In the genomic region with DNA sequence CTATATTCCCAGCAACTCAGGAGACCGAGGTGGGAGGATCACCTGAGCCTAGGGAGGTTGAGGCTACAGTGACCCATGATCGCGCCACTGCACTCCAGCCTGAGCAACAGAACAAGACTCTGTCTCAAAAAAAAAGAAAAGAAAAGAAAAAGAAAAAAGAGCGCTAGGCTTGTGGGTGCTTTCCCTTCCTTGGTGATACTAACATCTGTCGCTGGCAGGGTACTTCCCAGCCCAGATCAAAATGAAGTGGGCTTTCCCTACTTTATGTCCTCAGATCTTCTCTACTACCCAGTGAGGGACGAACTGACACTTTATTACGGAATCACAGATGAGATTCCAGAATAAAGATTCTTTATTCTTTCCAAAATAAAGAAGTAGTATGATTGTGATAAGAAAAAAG, we compare ENCODE assay signal across 19 cellular contexts.
"Had no signal": no experiment of that assay in that cellular context is flagged by ENCODE, and none has a peak within 500 bp of the region (broad histone marks: within the 10 kb centered on the region; RNA-seq: fewer than 3 reads in every experiment).

No MANE protein-coding gene starts in this region.

- H3K27me3 Mint-ChIP-seq: activated CD4-positive, alpha-beta T cell treated with anti-CD3 and anti-CD28 coated beads, Interleukin-2, amount 10 ng/mL, durations not matched to agents 7 days and 5 days had no signal

- H3K9me3 Mint-ChIP-seq: activated CD4-positive, alpha-beta T cell treated with anti-CD3 and anti-CD28 coated beads, Interleukin-2, amount 10 ng/mL, durations not matched to agents 7 days and 5 days; nephron progenitor cell had no signal

- ATAC-seq: left lung had no signal

- H3K36me3 ChIP-seq: cardiac muscle cell, left lung, spleen, tibial artery had no signal

- H3K27ac ChIP-seq: cardiac muscle cell, left lung, spleen, tibial artery had no signal

- H3K9me3 ChIP-seq: left lung, spleen, tibial artery had no signal

- FAIRE-seq: kidney had no signal

- H3K4me3 Mint-ChIP-seq: activated CD4-positive, alpha-beta T cell treated with anti-CD3 and anti-CD28 coated beads, Interleukin-2, amount 10 ng/mL, durations not matched to agents 7 days and 5 days; nephron progenitor cell had no signal

- H3K4me3 ChIP-seq: cardiac muscle cell, dorsolateral prefrontal cortex, left lung, spleen, tibial artery had no signal

- H3K27me3 ChIP-seq: cardiac muscle cell, dorsolateral prefrontal cortex, foreskin keratinocyte, left lung, spleen, tibial artery had no signal

- DNase-seq: activated CD4-positive, alpha-beta T cell treated with anti-CD3 and anti-CD28 coated beads, Interleukin-2, amount 10 ng/mL, durations not matched to agents 7 days and 5 days; activated CD8-positive, alpha-beta memory T cell treated with anti-CD3 and anti-CD28 coated beads for 24 hours; activated CD8-positive, alpha-beta memory T cell treated with anti-CD3 and anti-CD28 coated beads, Interleukin-2, amount 50 U/mL, for 48 hours; amniotic stem cell; dorsolateral prefrontal cortex; foreskin keratinocyte; hypothalamus; kidney; left lung; midbrain; nephron progenitor cell; nucleus accumbens; posterior cingulate gyrus; spleen; stimulated activated naive CD4-positive, alpha-beta T cell treated with Interleukin-2 at 50 U/mL for 16 hours; T-helper 1 cell; T-helper 9 cell had no signal

- H3K27ac Mint-ChIP-seq: activated CD4-positive, alpha-beta T cell treated with anti-CD3 and anti-CD28 coated beads, Interleukin-2, amount 10 ng/mL, durations not matched to agents 7 days and 5 days; nephron progenitor cell had no signal

- H3K4me1 ChIP-seq: left lung, spleen, tibial artery had no signal
